ENCODE assay signal across 14 cellular contexts in genomic region chr13:113732961-113733950, GRCh38.
"Had no signal": no experiment of that assay in that cellular context is flagged by ENCODE, and none has a peak within 500 bp of the region (broad histone marks: within the 10 kb centered on the region; RNA-seq: fewer than 3 reads in every experiment).

No MANE protein-coding gene starts in this region.

- H3K36me3 ChIP-seq: gastrocnemius medialis had no signal

- H3K4me3 ChIP-seq: gastrocnemius medialis had no signal

- DNase-seq: activated CD4-positive, alpha-beta memory T cell treated with anti-CD3 and anti-CD28 coated beads, Interleukin-2, amount 10 ng/mL, durations not matched to agents 7 days and 5 days; activated CD4-positive, alpha-beta T cell treated with anti-CD3 and anti-CD28 coated beads for 4 hours; activated CD8-positive, alpha-beta memory T cell treated with anti-CD3 and anti-CD28 coated beads, Interleukin-2, amount 10 ng/mL, durations not matched to agents 7 days and 5 days; activated naive CD4-positive, alpha-beta T cell treated with anti-CD3 and anti-CD28 coated beads, Interleukin-2, amount 10 ng/mL, durations not matched to agents 7 days and 5 days; activated naive CD8-positive, alpha-beta T cell treated with anti-CD3 and anti-CD28 coated beads, Interleukin-2, amount 50 U/mL, for 24 hours; activated T-cell treated with anti-CD3 and anti-CD28 coated beads, Interleukin-2, amount 50 U/mL, for 24 hours; anterior cingulate cortex; effector CD4-positive, alpha-beta T cell; gastrocnemius medialis; mesendoderm; natural killer cell; stimulated activated naive B cell treated with anti-CD40 and anti-IgM and Interleukin-4, amounts not matched to agents 10 μg/mL and 1 μg/mL and 100 μg/mL, for 72 hours had no signal

- H3K36me3 Mint-ChIP-seq: activated CD8-positive, alpha-beta memory T cell treated with anti-CD3 and anti-CD28 coated beads, Interleukin-2, amount 10 ng/mL, durations not matched to agents 7 days and 5 days; activated naive CD4-positive, alpha-beta T cell treated with anti-CD3 and anti-CD28 coated beads, Interleukin-2, amount 10 ng/mL, durations not matched to agents 7 days and 5 days; natural killer cell; stimulated activated naive B cell treated with anti-CD40 and anti-IgM and Interleukin-4, amounts not matched to agents 10 μg/mL and 1 μg/mL and 100 μg/mL, for 72 hours had no signal

- H3K4me1 ChIP-seq: gastrocnemius medialis, parathyroid adenoma had no signal

- H3K9me3 ChIP-seq: gastrocnemius medialis had no signal

- ATAC-seq: activated CD8-positive, alpha-beta memory T cell treated with anti-CD3 and anti-CD28 coated beads, Interleukin-2, amount 10 ng/mL, durations not matched to agents 7 days and 5 days; activated naive CD8-positive, alpha-beta T cell treated with anti-CD3 and anti-CD28 coated beads, Interleukin-2, amount 50 U/mL, for 24 hours; esophagus mucosa; gastrocnemius medialis had no signal

- H3K27ac ChIP-seq: gastrocnemius medialis, parathyroid adenoma had no signal

- H2AFZ ChIP-seq: parathyroid adenoma had no signal

- H3K9ac ChIP-seq: parathyroid adenoma had no signal

- H3K27ac Mint-ChIP-seq: activated CD4-positive, alpha-beta memory T cell treated with anti-CD3 and anti-CD28 coated beads, Interleukin-2, amount 10 ng/mL, durations not matched to agents 7 days and 5 days; activated CD8-positive, alpha-beta memory T cell treated with anti-CD3 and anti-CD28 coated beads, Interleukin-2, amount 10 ng/mL, durations not matched to agents 7 days and 5 days; activated naive CD4-positive, alpha-beta T cell treated with anti-CD3 and anti-CD28 coated beads, Interleukin-2, amount 10 ng/mL, durations not matched to agents 7 days and 5 days; activated naive CD8-positive, alpha-beta T cell treated with anti-CD3 and anti-CD28 coated beads, Interleukin-2, amount 50 U/mL, for 24 hours; activated T-cell treated with anti-CD3 and anti-CD28 coated beads, Interleukin-2, amount 50 U/mL, for 24 hours; natural killer cell; stimulated activated naive B cell treated with anti-CD40 and anti-IgM and Interleukin-4, amounts not matched to agents 10 μg/mL and 1 μg/mL and 100 μg/mL, for 72 hours had no signal

- H3K9me3 Mint-ChIP-seq: activated naive CD8-positive, alpha-beta T cell treated with anti-CD3 and anti-CD28 coated beads, Interleukin-2, amount 50 U/mL, for 24 hours; activated T-cell treated with anti-CD3 and anti-CD28 coated beads, Interleukin-2, amount 50 U/mL, for 24 hours; natural killer cell; stimulated activated naive B cell treated with anti-CD40 and anti-IgM and Interleukin-4, amounts not matched to agents 10 μg/mL and 1 μg/mL and 100 μg/mL, for 72 hours had no signal

- H3K4me1 Mint-ChIP-seq: activated CD4-positive, alpha-beta memory T cell treated with anti-CD3 and anti-CD28 coated beads, Interleukin-2, amount 10 ng/mL, durations not matched to agents 7 days and 5 days; activated CD8-positive, alpha-beta memory T cell treated with anti-CD3 and anti-CD28 coated beads, Interleukin-2, amount 10 ng/mL, durations not matched to agents 7 days and 5 days; activated naive CD4-positive, alpha-beta T cell treated with anti-CD3 and anti-CD28 coated beads, Interleukin-2, amount 10 ng/mL, durations not matched to agents 7 days and 5 days; activated naive CD8-positive, alpha-beta T cell treated with anti-CD3 and anti-CD28 coated beads, Interleukin-2, amount 50 U/mL, for 24 hours had no signal

- H3K4me3 Mint-ChIP-seq: activated CD4-positive, alpha-beta memory T cell treated with anti-CD3 and anti-CD28 coated beads, Interleukin-2, amount 10 ng/mL, durations not matched to agents 7 days and 5 days; activated CD8-positive, alpha-beta memory T cell treated with anti-CD3 and anti-CD28 coated beads, Interleukin-2, amount 10 ng/mL, durations not matched to agents 7 days and 5 days; activated naive CD4-positive, alpha-beta T cell treated with anti-CD3 and anti-CD28 coated beads, Interleukin-2, amount 10 ng/mL, durations not matched to agents 7 days and 5 days; activated naive CD8-positive, alpha-beta T cell treated with anti-CD3 and anti-CD28 coated beads, Interleukin-2, amount 50 U/mL, for 24 hours; activated T-cell treated with anti-CD3 and anti-CD28 coated beads, Interleukin-2, amount 50 U/mL, for 24 hours; natural killer cell; stimulated activated naive B cell treated with anti-CD40 and anti-IgM and Interleukin-4, amounts not matched to agents 10 μg/mL and 1 μg/mL and 100 μg/mL, for 72 hours had no signal

- H3K79me2 ChIP-seq: parathyroid adenoma had no signal
